8 cellular contexts compared by ENCODE assay signal in genomic region chr12:107320929-107321618, GRCh38.
DNase-seq lines count a peak whose midpoint lies in the region; ATAC-seq and TF ChIP-seq lines count a peak whose summit lies in the region.

No MANE protein-coding gene starts in this region.

- H3K27me3 Mint-ChIP-seq in central memory CD8-positive, alpha-beta T cell, result peaks cover 21% of the 10 kb centered on the region

- no peaks in the 10 kb centered on the region for H3K9me3 ChIP-seq in lower lobe of right lung

- H3K27ac ChIP-seq in lower lobe of right lung, result no peak overlapping the region

- H3K9me3 Mint-ChIP-seq in central memory CD8-positive, alpha-beta T cell, result no peaks in the 10 kb centered on the region

- H3K4me1 Mint-ChIP-seq in central memory CD8-positive, alpha-beta T cell, result peaks cover 34% of the 10 kb centered on the region

- ATAC-seq in central memory CD8-positive, alpha-beta T cell (replicated peaks; ENCODE audit: extremely low read depth, poor library complexity, severe bottlenecking), result peak; percentile 39
- ATAC-seq in lower lobe of right lung (no peak), HG02840 (IDR thresholded peaks at IDR 0.05; ENCODE audit: low FRiP score, unreplicated experiment) (no peak), HG03095 (IDR thresholded peaks at IDR 0.05; ENCODE audit: unreplicated experiment) (no peak)

- H3K36me3 ChIP-seq in lower lobe of right lung, result no peaks in the 10 kb centered on the region

- peaks cover 77% of the 10 kb centered on the region for H3K27me3 ChIP-seq in lower lobe of right lung (ENCODE audit: low read depth)

- TF ChIP-seq CTCF in WI38 (IDR thresholded peaks at IDR 0.05; ENCODE audit: low read depth, low read length), result no peak
- no peak for TF ChIP-seq CTCF in lower lobe of right lung (IDR thresholded peaks at IDR 0.05)

- H3K4me3 ChIP-seq in Jurkat, Clone E6-1 (ENCODE audit: low read length), result peak overlapping the region; percentile 70
- H3K4me3 ChIP-seq in WI38 (ENCODE audit: low read depth, low read length) (peak overlapping the region; percentile 68), lower lobe of right lung (peak overlapping the region; percentile 57)

- H3K4me1 ChIP-seq in lower lobe of right lung, result peaks cover 36% of the 10 kb centered on the region

- intact Hi-C loops in lower lobe of right lung (cut with DNase I), result no loop called here

- DNase-seq in Jurkat, Clone E6-1 (ENCODE audit: low read depth, low spot score), result peak; percentile 84
- DNase-seq in central memory CD8-positive, alpha-beta T cell (ENCODE audit: low spot score in 2 of 2), result peak; percentile 37 to 53
- peak; percentile 54 for DNase-seq in lower lobe of right lung
- DNase-seq in stimulated activated CD8-positive, alpha-beta memory T cell treated with anti-CD3 and anti-CD28 coated beads, Interleukin-2, amount 100 ng/mL, for 48 hours (ENCODE audit: low read depth in 2 of 2), result peak; percentile 59 to 66
- DNase-seq in middle frontal gyrus (ENCODE audit: extremely low spot score, low spot score), result no peak

- peaks cover 19% of the 10 kb centered on the region for H3K36me3 Mint-ChIP-seq in central memory CD8-positive, alpha-beta T cell (ENCODE audit: insufficient read depth)

- peak overlapping the region; percentile 85 for H3K27ac Mint-ChIP-seq in central memory CD8-positive, alpha-beta T cell (ENCODE audit: low read depth)

- H3K4me3 Mint-ChIP-seq in central memory CD8-positive, alpha-beta T cell, result peak overlapping the region; percentile 82
